In the genomic region with DNA sequence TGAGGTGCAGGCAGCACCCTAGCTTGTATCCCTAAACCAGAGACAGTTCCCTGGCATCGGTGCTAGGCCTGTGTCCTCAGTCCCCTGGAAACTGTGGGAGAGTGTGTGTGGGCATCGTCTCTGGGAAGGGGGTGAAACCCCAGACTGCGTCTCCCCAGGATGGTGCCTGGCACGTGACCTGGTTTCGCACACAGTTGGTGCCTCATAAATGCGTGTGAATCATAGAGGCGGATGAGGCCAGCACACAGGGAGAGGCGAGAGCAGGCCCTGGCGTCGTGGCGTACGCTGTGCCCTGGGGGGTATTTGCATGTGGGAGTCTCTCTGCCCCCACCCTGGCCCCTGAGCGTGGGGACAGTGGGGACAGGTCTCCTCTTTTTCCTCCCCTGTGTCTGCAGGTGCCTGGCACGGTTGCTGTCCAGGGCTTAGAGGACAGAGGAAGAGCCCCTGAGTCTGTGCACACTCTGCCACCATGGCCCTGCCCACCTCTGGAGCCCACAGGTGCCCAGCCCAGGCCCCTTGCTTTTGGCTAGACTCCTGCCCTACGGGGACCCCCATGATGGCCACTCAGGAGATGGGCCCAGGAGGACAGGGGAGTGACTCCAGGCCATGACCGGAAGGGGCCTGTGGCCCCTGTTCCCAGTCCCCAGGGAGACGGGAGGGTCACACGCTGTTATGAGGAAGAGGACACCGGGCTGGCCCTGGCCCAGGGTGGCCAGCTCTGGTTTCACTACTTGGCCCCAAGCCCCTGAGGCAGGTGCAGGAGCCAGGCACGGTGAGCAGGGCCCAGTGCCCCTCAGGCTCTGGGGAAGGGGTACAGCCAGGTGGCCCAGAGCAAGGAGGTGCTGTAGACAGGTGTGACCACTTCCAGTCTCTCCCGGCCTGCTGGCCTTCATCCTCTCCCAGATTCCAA, we compare ENCODE assay signal across 19 cellular contexts. TPM values are rescaled to one million over a fixed set of nuclear protein-coding genes. Genes with fewer than 3 reads are reported as not detected.
"Had no signal": no experiment of that assay in that cellular context is flagged by ENCODE, and none has a peak within 500 bp of the region (broad histone marks: within the 10 kb centered on the region; RNA-seq: fewer than 3 reads in every experiment).

No MANE protein-coding gene starts in this region.

- H3K27me3 Mint-ChIP-seq: activated B cell treated with CpG ODN at 0.5 μM for 24 hours had no signal

- H3K4me3 Mint-ChIP-seq: activated B cell treated with CpG ODN at 0.5 μM for 24 hours; activated CD4-positive, alpha-beta T cell treated with anti-CD3 and anti-CD28 coated beads, Interleukin-2, amount 10 ng/mL, durations not matched to agents 24 days and 14 days; activated CD8-positive, alpha-beta T cell treated with anti-CD3 and anti-CD28 coated beads, Interleukin-2, amount 10 ng/mL, durations not matched to agents 7 days and 5 days; activated T-cell treated with anti-CD3 and anti-CD28 coated beads, Interleukin-2, amount 50 U/mL, for 72 hours; naive thymus-derived CD4-positive, alpha-beta T cell; T-helper 17 cell had no signal

- H3K36me3 Mint-ChIP-seq: activated naive CD4-positive, alpha-beta T cell treated with anti-CD3 and anti-CD28 coated beads, Interleukin-2, amount 50 U/mL, for 72 hours; naive thymus-derived CD4-positive, alpha-beta T cell had no signal

- H3K9me3 Mint-ChIP-seq: activated B cell treated with CpG ODN at 0.5 μM for 24 hours; activated CD4-positive, alpha-beta T cell treated with anti-CD3 and anti-CD28 coated beads, Interleukin-2, amount 10 ng/mL, durations not matched to agents 24 days and 14 days; activated naive CD4-positive, alpha-beta T cell treated with anti-CD3 and anti-CD28 coated beads, Interleukin-2, amount 50 U/mL, for 72 hours; activated T-cell treated with anti-CD3 and anti-CD28 coated beads, Interleukin-2, amount 50 U/mL, for 72 hours; naive thymus-derived CD4-positive, alpha-beta T cell had no signal

- ATAC-seq: activated CD8-positive, alpha-beta T cell treated with anti-CD3 and anti-CD28 coated beads, Interleukin-2, amount 10 ng/mL, durations not matched to agents 7 days and 5 days; activated naive CD4-positive, alpha-beta T cell treated with anti-CD3 and anti-CD28 coated beads, Interleukin-2, amount 50 U/mL, for 72 hours; naive thymus-derived CD4-positive, alpha-beta T cell; T-helper 17 cell had no signal

- H3K4me1 Mint-ChIP-seq: activated CD4-positive, alpha-beta T cell treated with anti-CD3 and anti-CD28 coated beads, Interleukin-2, amount 10 ng/mL, durations not matched to agents 24 days and 14 days; T-helper 17 cell had no signal

- H3K27ac Mint-ChIP-seq: activated B cell treated with CpG ODN at 0.5 μM for 24 hours; activated CD4-positive, alpha-beta T cell treated with anti-CD3 and anti-CD28 coated beads, Interleukin-2, amount 10 ng/mL, durations not matched to agents 24 days and 14 days; activated CD8-positive, alpha-beta T cell treated with anti-CD3 and anti-CD28 coated beads, Interleukin-2, amount 10 ng/mL, durations not matched to agents 7 days and 5 days; activated naive CD4-positive, alpha-beta T cell treated with anti-CD3 and anti-CD28 coated beads, Interleukin-2, amount 50 U/mL, for 72 hours; activated T-cell treated with anti-CD3 and anti-CD28 coated beads, Interleukin-2, amount 50 U/mL, for 72 hours; naive thymus-derived CD4-positive, alpha-beta T cell; progenitor cell of endocrine pancreas; T-helper 17 cell had no signal

- FAIRE-seq: TTC549, urothelium cell line had no signal

- H3K27me3 ChIP-seq: right lobe of liver had no signal

- DNase-seq: activated B cell treated with CpG ODN at 0.5 μM for 24 hours; activated CD4-positive, alpha-beta T cell treated with anti-CD3 and anti-CD28 coated beads, Interleukin-2, amount 10 ng/mL, durations not matched to agents 24 days and 14 days; activated CD8-positive, alpha-beta memory T cell treated with anti-CD3 and anti-CD28 coated beads, Interleukin-2, amount 50 U/mL, for 4 hours; activated CD8-positive, alpha-beta T cell treated with anti-CD3 and anti-CD28 coated beads, Interleukin-2, amount 10 ng/mL, durations not matched to agents 7 days and 5 days; activated gamma-delta T cell; activated T-cell treated with anti-CD3 and anti-CD28 coated beads, Interleukin-2, amount 50 U/mL, for 72 hours; colonic mucosa; islet precursor cell; mucosa of descending colon; naive thymus-derived CD4-positive, alpha-beta T cell; T-helper 17 cell had no signal

- H3K27ac ChIP-seq: colonic mucosa, left lung, right lobe of liver, thoracic aorta had no signal

- H3K9me3 ChIP-seq: colonic mucosa, left lung, mucosa of descending colon, right lobe of liver, stomach, thoracic aorta had no signal

- H3K4me1 ChIP-seq: colonic mucosa, right lobe of liver had no signal

- H3K36me3 ChIP-seq: colonic mucosa, left lung, right lobe of liver, stomach, thoracic aorta had no signal

- H3K4me3 ChIP-seq: colonic mucosa, left lung, mucosa of descending colon, right lobe of liver had no signal

RNA-seq across cellular contexts. Expression of a gene that starts 1.3 kb away (rescaled TPM):
- polyA plus RNA-seq: naive thymus-derived CD4-positive, alpha-beta T cell had no signal
